Comparison of ENCODE assay signal across 1 cellular context in the genomic region with DNA sequence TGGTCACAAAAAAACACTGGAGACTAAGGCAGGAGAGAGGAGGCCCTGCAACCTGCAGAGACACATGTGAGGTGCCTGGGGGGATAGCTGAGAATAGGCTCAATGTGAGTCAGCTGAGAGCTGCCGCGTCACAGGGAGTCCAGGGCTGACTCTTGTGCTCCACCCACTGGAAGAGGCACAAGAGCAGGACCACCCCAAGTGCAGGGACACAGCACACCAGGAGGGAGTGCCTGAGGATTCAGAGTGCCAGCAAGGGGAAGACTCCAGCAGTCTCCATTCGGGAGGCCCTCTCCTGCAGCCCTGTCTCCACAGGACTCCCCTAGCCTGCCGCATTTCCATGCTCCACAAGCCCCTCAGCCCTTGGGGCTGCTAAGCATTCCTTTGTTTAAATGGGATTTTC.
TF ChIP-seq lines count a peak whose summit lies in the region.

No MANE protein-coding gene starts in this region.

TF ChIP-seq in K562, 482 proteins besides CTCF, POLR2A, EP300 and RAD21 (continued from another document):
- TF ChIP-seq MYC (IDR thresholded peaks at IDR 0.05; ENCODE audit: low read depth, low read length) (no peak), MYC (CRISPR knock-in tag; IDR thresholded peaks at IDR 0.05; ENCODE audit: borderline replicate concordance, low read depth) (no peak), ZNF79 (CRISPR knock-in tag; IDR thresholded peaks at IDR 0.05; ENCODE audit: low read depth) (no peak), CREB1 (IDR thresholded peaks at IDR 0.05) (no peak), CREB1 (CRISPR knock-in tag; IDR thresholded peaks at IDR 0.05) (peak; percentile 56; the same call in 1 of the 2 replicates), ATF1 (CRISPR knock-in tag; IDR thresholded peaks at IDR 0.05) (no peak), ATF1 (tag; IDR thresholded peaks at IDR 0.05) (peak; percentile 64), SRSF3 (IDR thresholded peaks at IDR 0.05; ENCODE audit: insufficient read depth, low read length) (no peak), CBFA2T3 (IDR thresholded peaks at IDR 0.05) (no peak), PHF8 (IDR thresholded peaks at IDR 0.05; ENCODE audit: borderline replicate concordance, low read length) (no peak), CREM (IDR thresholded peaks at IDR 0.05; ENCODE audit: low read depth) (peak; percentile 86), E2F6 (IDR thresholded peaks at IDR 0.05; ENCODE audit: borderline replicate concordance in 1 of 2, extremely low read depth in 1 of 2, insufficient read depth in 1 of 2, insufficient read length in 1 of 2, low read depth in 1 of 2, low read length in 1 of 2, poor library complexity in 1 of 2, severe bottlenecking in 1 of 2) (peak in 1 of 2 experiments; percentile 19), AFF1 (IDR thresholded peaks at IDR 0.05; ENCODE audit: low read depth in 1 of 2, partially characterized antibody in 2 of 2) (no peak), RFX1 (IDR thresholded peaks at IDR 0.05) (no peak), IRF2 (CRISPR knock-in tag; IDR thresholded peaks at IDR 0.05) (no peak), ZBED1 (IDR thresholded peaks at IDR 0.05) (no peak), ZNF277 (CRISPR knock-in tag; IDR thresholded peaks at IDR 0.05; ENCODE audit: borderline replicate concordance) (no peak), SMARCE1 (IDR thresholded peaks at IDR 0.05) (no peak), NFE2 (IDR thresholded peaks at IDR 0.05; ENCODE audit: low read depth) (0 out of 2 replicates have a peak, but pooled peaks have one; percentile 25), MBD1 (CRISPR knock-in tag; IDR thresholded peaks at IDR 0.05) (no peak), FOXJ3 (CRISPR knock-in tag; IDR thresholded peaks at IDR 0.05) (no peak), GATAD2B (IDR thresholded peaks at IDR 0.05; ENCODE audit: borderline replicate concordance) (no peak), ETS2 (tag; IDR thresholded peaks at IDR 0.05; ENCODE audit: borderline replicate concordance, poor library complexity, severe bottlenecking) (no peak), CXXC5 (CRISPR knock-in tag; IDR thresholded peaks at IDR 0.05) (no peak)
- TF ChIP-seq, protein P1, sequence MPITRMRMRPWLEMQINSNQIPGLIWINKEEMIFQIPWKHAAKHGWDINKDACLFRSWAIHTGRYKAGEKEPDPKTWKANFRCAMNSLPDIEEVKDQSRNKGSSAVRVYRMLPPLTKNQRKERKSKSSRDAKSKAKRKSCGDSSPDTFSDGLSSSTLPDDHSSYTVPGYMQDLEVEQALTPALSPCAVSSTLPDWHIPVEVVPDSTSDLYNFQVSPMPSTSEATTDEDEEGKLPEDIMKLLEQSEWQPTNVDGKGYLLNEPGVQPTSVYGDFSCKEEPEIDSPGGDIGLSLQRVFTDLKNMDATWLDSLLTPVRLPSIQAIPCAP (CRISPR knock-in tag; IDR thresholded peaks at IDR 0.05; ENCODE audit: borderline replicate concordance), result no peak
- TF ChIP-seq, protein P2, sequence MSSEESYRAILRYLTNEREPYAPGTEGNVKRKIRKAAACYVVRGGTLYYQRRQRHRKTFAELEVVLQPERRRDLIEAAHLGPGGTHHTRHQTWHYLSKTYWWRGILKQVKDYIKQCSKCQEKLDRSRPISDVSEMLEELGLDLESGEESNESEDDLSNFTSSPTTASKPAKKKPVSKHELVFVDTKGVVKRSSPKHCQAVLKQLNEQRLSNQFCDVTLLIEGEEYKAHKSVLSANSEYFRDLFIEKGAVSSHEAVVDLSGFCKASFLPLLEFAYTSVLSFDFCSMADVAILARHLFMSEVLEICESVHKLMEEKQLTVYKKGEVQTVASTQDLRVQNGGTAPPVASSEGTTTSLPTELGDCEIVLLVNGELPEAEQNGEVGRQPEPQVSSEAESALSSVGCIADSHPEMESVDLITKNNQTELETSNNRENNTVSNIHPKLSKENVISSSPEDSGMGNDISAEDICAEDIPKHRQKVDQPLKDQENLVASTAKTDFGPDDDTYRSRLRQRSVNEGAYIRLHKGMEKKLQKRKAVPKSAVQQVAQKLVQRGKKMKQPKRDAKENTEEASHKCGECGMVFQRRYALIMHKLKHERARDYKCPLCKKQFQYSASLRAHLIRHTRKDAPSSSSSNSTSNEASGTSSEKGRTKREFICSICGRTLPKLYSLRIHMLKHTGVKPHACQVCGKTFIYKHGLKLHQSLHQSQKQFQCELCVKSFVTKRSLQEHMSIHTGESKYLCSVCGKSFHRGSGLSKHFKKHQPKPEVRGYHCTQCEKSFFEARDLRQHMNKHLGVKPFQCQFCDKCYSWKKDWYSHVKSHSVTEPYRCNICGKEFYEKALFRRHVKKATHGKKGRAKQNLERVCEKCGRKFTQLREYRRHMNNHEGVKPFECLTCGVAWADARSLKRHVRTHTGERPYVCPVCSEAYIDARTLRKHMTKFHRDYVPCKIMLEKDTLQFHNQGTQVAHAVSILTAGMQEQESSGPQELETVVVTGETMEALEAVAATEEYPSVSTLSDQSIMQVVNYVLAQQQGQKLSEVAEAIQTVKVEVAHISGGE (CRISPR knock-in tag; IDR thresholded peaks at IDR 0.05), result no peak
